ENCODE assay signal across 1 cellular context in the genomic region with DNA sequence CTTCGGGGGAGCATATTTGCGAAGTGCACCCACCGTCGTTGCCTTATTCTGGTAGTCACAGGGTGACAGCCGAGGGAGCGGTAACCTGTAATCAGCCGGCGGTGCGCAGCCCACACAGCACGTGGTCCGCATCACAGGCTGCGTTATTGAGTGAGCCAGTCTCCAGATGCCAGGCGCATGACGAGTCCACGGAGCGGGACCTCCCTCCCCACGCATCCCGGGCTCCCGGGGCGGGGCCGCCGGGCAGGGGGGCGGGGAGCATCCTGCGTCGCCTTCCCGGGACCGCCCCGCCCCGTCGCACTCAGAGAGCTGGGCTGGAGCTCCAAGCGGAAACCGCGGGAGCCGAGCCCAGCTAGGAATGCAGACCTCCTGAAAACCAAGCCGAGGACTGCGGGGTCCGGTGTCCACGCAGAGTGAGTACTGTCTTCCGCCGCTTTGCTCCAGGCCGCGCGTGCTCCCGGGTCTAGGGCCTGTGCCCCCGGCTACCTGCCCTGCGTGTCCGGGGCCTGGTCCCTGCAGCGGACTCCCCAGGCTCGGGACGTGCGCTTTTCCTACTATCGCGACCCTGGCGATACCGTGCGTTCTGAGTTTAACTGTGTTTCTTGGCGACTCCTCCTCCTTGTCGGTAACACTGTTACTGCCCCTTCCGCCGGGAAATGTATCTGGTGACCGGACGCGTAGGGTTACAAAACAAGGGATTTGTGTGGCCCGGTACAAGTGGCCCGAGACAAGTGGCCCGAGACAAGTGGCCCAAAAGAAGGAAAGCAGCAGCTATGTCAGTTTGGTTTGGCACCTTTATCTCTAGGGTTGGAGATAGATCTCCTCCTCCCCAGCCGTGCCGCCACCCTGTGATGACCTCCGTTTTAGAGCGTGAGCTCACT.
A peak's percentile ranks its signal among the peaks of the same experiment; 100 is the strongest.
TF ChIP-seq lines count a peak whose summit lies in the region.

No MANE protein-coding gene starts in this region.

TF ChIP-seq in HepG2, 621 proteins besides CTCF, POLR2A, EP300 and RAD21 (continued from another document and continues in another):
- TF ChIP-seq, protein P1, sequence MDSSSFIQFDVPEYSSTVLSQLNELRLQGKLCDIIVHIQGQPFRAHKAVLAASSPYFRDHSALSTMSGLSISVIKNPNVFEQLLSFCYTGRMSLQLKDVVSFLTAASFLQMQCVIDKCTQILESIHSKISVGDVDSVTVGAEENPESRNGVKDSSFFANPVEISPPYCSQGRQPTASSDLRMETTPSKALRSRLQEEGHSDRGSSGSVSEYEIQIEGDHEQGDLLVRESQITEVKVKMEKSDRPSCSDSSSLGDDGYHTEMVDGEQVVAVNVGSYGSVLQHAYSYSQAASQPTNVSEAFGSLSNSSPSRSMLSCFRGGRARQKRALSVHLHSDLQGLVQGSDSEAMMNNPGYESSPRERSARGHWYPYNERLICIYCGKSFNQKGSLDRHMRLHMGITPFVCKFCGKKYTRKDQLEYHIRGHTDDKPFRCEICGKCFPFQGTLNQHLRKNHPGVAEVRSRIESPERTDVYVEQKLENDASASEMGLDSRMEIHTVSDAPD (CRISPR knock-in tag; IDR thresholded peaks at IDR 0.05), result 0 out of 2 replicates have a peak, but pooled peaks have one; percentile 10
- TF ChIP-seq, protein P2, sequence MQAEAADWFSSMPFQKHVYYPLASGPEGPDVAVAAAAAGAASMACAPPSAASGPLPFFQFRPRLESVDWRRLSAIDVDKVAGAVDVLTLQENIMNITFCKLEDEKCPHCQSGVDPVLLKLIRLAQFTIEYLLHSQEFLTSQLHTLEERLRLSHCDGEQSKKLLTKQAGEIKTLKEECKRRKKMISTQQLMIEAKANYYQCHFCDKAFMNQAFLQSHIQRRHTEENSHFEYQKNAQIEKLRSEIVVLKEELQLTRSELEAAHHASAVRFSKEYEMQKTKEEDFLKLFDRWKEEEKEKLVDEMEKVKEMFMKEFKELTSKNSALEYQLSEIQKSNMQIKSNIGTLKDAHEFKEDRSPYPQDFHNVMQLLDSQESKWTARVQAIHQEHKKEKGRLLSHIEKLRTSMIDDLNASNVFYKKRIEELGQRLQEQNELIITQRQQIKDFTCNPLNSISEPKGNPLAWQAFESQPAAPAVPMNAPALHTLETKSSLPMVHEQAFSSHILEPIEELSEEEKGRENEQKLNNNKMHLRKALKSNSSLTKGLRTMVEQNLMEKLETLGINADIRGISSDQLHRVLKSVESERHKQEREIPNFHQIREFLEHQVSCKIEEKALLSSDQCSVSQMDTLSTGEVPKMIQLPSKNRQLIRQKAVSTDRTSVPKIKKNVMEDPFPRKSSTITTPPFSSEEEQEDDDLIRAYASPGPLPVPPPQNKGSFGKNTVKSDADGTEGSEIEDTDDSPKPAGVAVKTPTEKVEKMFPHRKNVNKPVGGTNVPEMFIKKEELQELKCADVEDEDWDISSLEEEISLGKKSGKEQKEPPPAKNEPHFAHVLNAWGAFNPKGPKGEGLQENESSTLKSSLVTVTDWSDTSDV (CRISPR knock-in tag; IDR thresholded peaks at IDR 0.05), result 0 out of 2 replicates have a peak, but pooled peaks have one; percentile 56
- TF ChIP-seq, protein P3, sequence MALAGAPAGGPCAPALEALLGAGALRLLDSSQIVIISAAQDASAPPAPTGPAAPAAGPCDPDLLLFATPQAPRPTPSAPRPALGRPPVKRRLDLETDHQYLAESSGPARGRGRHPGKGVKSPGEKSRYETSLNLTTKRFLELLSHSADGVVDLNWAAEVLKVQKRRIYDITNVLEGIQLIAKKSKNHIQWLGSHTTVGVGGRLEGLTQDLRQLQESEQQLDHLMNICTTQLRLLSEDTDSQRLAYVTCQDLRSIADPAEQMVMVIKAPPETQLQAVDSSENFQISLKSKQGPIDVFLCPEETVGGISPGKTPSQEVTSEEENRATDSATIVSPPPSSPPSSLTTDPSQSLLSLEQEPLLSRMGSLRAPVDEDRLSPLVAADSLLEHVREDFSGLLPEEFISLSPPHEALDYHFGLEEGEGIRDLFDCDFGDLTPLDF (CRISPR knock-in tag; IDR thresholded peaks at IDR 0.05), result 0 out of 2 replicates have a peak, but pooled peaks have one; percentile 19
- no peak for TF ChIP-seq SUZ12 (IDR thresholded peaks at IDR 0.05; ENCODE audit: low read depth, low read length)
- TF ChIP-seq ZNF235 (CRISPR knock-in tag; IDR thresholded peaks at IDR 0.05; ENCODE audit: borderline replicate concordance), result peak; percentile 88; the same call in 1 of the 2 replicates
- no peak for TF ChIP-seq REXO4 (CRISPR knock-in tag; IDR thresholded peaks at IDR 0.05; ENCODE audit: borderline replicate concordance)
- TF ChIP-seq CHD2 (IDR thresholded peaks at IDR 0.05; ENCODE audit: low read depth, low read length), result no peak
- no peak; the same call in 1 of the 2 replicates for TF ChIP-seq ZNF749 (CRISPR knock-in tag; IDR thresholded peaks at IDR 0.05; ENCODE audit: borderline replicate concordance)
- TF ChIP-seq ZNF557 (CRISPR knock-in tag; IDR thresholded peaks at IDR 0.05), result no peak
- TF ChIP-seq ZNF30 (CRISPR knock-in tag; IDR thresholded peaks at IDR 0.05), result no peak
- TF ChIP-seq CREB1 (IDR thresholded peaks at IDR 0.05), result peak; percentile 67; the same call in 1 of the 2 replicates
- TF ChIP-seq CREB1 (CRISPR knock-in tag; IDR thresholded peaks at IDR 0.05), result no peak
- peak; percentile 54 for TF ChIP-seq THAP11 (CRISPR knock-in tag; IDR thresholded peaks at IDR 0.05)
- TF ChIP-seq, protein P4, sequence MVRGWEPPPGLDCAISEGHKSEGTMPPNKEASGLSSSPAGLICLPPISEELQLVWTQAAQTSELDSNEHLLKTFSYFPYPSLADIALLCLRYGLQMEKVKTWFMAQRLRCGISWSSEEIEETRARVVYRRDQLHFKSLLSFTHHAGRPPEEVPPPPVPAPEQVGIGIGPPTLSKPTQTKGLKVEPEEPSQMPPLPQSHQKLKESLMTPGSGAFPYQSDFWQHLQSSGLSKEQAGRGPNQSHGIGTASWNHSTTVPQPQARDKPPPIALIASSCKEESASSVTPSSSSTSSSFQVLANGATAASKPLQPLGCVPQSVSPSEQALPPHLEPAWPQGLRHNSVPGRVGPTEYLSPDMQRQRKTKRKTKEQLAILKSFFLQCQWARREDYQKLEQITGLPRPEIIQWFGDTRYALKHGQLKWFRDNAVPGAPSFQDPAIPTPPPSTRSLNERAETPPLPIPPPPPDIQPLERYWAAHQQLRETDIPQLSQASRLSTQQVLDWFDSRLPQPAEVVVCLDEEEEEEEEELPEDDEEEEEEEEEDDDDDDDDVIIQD (CRISPR knock-in tag; IDR thresholded peaks at IDR 0.05; ENCODE audit: low read depth), result peak; percentile 34
- TF ChIP-seq, protein P5, sequence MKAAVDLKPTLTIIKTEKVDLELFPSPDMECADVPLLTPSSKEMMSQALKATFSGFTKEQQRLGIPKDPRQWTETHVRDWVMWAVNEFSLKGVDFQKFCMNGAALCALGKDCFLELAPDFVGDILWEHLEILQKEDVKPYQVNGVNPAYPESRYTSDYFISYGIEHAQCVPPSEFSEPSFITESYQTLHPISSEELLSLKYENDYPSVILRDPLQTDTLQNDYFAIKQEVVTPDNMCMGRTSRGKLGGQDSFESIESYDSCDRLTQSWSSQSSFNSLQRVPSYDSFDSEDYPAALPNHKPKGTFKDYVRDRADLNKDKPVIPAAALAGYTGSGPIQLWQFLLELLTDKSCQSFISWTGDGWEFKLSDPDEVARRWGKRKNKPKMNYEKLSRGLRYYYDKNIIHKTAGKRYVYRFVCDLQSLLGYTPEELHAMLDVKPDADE (CRISPR knock-in tag; IDR thresholded peaks at IDR 0.05), result no peak
- no peak for TF ChIP-seq ZNF10 (CRISPR knock-in tag; IDR thresholded peaks at IDR 0.05; ENCODE audit: borderline replicate concordance, low read depth)
- peak; percentile 54; the same call in 1 of the 2 replicates for TF ChIP-seq ZNF331 (CRISPR knock-in tag; IDR thresholded peaks at IDR 0.05)
- no peak for TF ChIP-seq NKX3-1 (CRISPR knock-in tag; IDR thresholded peaks at IDR 0.05)
- TF ChIP-seq POLR2G (IDR thresholded peaks at IDR 0.05; ENCODE audit: low read depth, low read length), result 0 out of 2 replicates have a peak, but pooled peaks have one; percentile 35
- TF ChIP-seq, protein P6, sequence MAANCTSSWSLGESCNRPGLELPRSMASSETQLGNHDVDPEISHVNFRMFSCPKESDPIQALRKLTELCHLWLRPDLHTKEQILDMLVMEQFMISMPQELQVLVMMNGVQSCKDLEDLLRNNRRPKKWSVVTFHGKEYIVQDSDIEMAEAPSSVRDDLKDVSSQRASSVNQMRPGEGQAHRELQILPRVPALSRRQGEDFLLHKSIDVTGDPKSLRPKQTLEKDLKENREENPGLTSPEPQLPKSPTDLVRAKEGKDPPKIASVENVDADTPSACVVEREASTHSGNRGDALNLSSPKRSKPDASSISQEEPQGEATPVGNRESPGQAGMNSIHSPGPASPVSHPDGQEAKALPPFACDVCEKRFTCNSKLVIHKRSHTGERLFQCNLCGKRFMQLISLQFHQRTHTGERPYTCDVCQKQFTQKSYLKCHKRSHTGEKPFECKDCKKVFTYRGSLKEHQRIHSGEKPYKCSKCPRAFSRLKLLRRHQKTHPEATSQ (CRISPR knock-in tag; IDR thresholded peaks at IDR 0.05; ENCODE audit: borderline replicate concordance), result no peak
- TF ChIP-seq ZNF792 (CRISPR knock-in tag; IDR thresholded peaks at IDR 0.05), result no peak; the same call in 1 of the 2 replicates
- TF ChIP-seq ZNF720 (CRISPR knock-in tag; IDR thresholded peaks at IDR 0.05), result no peak
- TF ChIP-seq ZNF205 (CRISPR knock-in tag; IDR thresholded peaks at IDR 0.05), result no peak
- TF ChIP-seq, protein P7, sequence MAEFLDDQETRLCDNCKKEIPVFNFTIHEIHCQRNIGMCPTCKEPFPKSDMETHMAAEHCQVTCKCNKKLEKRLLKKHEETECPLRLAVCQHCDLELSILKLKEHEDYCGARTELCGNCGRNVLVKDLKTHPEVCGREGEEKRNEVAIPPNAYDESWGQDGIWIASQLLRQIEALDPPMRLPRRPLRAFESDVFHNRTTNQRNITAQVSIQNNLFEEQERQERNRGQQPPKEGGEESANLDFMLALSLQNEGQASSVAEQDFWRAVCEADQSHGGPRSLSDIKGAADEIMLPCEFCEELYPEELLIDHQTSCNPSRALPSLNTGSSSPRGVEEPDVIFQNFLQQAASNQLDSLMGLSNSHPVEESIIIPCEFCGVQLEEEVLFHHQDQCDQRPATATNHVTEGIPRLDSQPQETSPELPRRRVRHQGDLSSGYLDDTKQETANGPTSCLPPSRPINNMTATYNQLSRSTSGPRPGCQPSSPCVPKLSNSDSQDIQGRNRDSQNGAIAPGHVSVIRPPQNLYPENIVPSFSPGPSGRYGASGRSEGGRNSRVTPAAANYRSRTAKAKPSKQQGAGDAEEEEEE (CRISPR knock-in tag; IDR thresholded peaks at IDR 0.05; ENCODE audit: borderline replicate concordance), result no peak
- no peak for TF ChIP-seq FOXJ3 (CRISPR knock-in tag; IDR thresholded peaks at IDR 0.05; ENCODE audit: borderline replicate concordance)
- no peak; the same call in 1 of the 2 replicates for TF ChIP-seq ZNF510 (CRISPR knock-in tag; IDR thresholded peaks at IDR 0.05; ENCODE audit: low read depth)
- TF ChIP-seq, protein P8, sequence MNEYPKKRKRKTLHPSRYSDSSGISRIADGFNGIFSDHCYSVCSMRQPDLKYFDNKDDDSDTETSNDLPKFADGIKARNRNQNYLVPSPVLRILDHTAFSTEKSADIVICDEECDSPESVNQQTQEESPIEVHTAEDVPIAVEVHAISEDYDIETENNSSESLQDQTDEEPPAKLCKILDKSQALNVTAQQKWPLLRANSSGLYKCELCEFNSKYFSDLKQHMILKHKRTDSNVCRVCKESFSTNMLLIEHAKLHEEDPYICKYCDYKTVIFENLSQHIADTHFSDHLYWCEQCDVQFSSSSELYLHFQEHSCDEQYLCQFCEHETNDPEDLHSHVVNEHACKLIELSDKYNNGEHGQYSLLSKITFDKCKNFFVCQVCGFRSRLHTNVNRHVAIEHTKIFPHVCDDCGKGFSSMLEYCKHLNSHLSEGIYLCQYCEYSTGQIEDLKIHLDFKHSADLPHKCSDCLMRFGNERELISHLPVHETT (CRISPR knock-in tag; conservative IDR thresholded peaks at IDR 0.05), result peak; percentile 60; the same call in 1 of the 2 replicates
- TF ChIP-seq ZNF562 (CRISPR knock-in tag; IDR thresholded peaks at IDR 0.05; ENCODE audit: borderline replicate concordance), result no peak
- TF ChIP-seq RARA (CRISPR knock-in tag; IDR thresholded peaks at IDR 0.05), result 0 out of 2 replicates have a peak, but pooled peaks have one; percentile 48
- peak; percentile 57; the same call in 1 of the 2 replicates for TF ChIP-seq KAT8 (CRISPR knock-in tag; IDR thresholded peaks at IDR 0.05)
- no peak for TF ChIP-seq ZNF660 (CRISPR knock-in tag; IDR thresholded peaks at IDR 0.05; ENCODE audit: borderline replicate concordance, low read depth)
- TF ChIP-seq, protein P9, sequence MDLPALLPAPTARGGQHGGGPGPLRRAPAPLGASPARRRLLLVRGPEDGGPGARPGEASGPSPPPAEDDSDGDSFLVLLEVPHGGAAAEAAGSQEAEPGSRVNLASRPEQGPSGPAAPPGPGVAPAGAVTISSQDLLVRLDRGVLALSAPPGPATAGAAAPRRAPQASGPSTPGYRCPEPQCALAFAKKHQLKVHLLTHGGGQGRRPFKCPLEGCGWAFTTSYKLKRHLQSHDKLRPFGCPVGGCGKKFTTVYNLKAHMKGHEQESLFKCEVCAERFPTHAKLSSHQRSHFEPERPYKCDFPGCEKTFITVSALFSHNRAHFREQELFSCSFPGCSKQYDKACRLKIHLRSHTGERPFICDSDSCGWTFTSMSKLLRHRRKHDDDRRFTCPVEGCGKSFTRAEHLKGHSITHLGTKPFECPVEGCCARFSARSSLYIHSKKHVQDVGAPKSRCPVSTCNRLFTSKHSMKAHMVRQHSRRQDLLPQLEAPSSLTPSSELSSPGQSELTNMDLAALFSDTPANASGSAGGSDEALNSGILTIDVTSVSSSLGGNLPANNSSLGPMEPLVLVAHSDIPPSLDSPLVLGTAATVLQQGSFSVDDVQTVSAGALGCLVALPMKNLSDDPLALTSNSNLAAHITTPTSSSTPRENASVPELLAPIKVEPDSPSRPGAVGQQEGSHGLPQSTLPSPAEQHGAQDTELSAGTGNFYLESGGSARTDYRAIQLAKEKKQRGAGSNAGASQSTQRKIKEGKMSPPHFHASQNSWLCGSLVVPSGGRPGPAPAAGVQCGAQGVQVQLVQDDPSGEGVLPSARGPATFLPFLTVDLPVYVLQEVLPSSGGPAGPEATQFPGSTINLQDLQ (CRISPR knock-in tag; IDR thresholded peaks at IDR 0.05), result no peak
- TF ChIP-seq, protein P10, sequence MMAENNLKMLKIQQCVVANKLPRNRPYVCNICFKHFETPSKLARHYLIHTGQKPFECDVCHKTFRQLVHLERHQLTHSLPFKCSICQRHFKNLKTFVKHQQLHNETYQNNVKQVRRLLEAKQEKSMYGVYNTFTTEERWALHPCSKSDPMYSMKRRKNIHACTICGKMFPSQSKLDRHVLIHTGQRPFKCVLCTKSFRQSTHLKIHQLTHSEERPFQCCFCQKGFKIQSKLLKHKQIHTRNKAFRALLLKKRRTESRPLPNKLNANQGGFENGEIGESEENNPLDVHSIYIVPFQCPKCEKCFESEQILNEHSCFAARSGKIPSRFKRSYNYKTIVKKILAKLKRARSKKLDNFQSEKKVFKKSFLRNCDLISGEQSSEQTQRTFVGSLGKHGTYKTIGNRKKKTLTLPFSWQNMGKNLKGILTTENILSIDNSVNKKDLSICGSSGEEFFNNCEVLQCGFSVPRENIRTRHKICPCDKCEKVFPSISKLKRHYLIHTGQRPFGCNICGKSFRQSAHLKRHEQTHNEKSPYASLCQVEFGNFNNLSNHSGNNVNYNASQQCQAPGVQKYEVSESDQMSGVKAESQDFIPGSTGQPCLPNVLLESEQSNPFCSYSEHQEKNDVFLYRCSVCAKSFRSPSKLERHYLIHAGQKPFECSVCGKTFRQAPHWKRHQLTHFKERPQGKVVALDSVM (CRISPR knock-in tag; IDR thresholded peaks at IDR 0.05), result 0 out of 2 replicates have a peak, but pooled peaks have one; percentile 14
- TF ChIP-seq, protein P11, sequence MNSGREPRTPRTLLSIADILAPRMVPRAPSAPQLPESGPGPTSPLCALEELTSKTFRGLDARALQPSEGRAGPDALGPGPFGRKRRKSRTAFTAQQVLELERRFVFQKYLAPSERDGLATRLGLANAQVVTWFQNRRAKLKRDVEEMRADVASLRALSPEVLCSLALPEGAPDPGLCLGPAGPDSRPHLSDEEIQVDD (CRISPR knock-in tag; IDR thresholded peaks at IDR 0.05; ENCODE audit: borderline replicate concordance), result no peak
- TF ChIP-seq ZNF83 (CRISPR knock-in tag; IDR thresholded peaks at IDR 0.05; ENCODE audit: borderline replicate concordance), result no peak
